ENCODE assay signal across 25 cellular contexts in genomic region chr10:48938990-48939536, GRCh38. TPM values are rescaled to one million over a fixed set of nuclear protein-coding genes. Genes with fewer than 3 reads are reported as not detected.
"Had no signal": no experiment of that assay in that cellular context is flagged by ENCODE, and none has a peak within 500 bp of the region (broad histone marks: within the 10 kb centered on the region; RNA-seq: fewer than 3 reads in every experiment).

No MANE protein-coding gene starts in this region.

- H3K27me3 ChIP-seq: adrenal gland, breast epithelium had no signal

- H3K4me1 Mint-ChIP-seq: activated naive CD8-positive, alpha-beta T cell treated with anti-CD3 and anti-CD28 coated beads, Interleukin-2, amount 10 ng/mL, durations not matched to agents 7 days and 5 days had no signal

- H3K4me3 Mint-ChIP-seq: activated naive CD8-positive, alpha-beta T cell treated with anti-CD3 and anti-CD28 coated beads, Interleukin-2, amount 10 ng/mL, durations not matched to agents 7 days and 5 days; T-helper 17 cell; WTC11 had no signal

- H3K36me3 ChIP-seq: adrenal gland, breast epithelium had no signal

- H3K36me3 Mint-ChIP-seq: activated naive CD8-positive, alpha-beta T cell treated with anti-CD3 and anti-CD28 coated beads, Interleukin-2, amount 10 ng/mL, durations not matched to agents 7 days and 5 days; WTC11 had no signal

- H3K4me1 ChIP-seq: adrenal gland, breast epithelium had no signal

- H3K27ac Mint-ChIP-seq: activated naive CD8-positive, alpha-beta T cell treated with anti-CD3 and anti-CD28 coated beads, Interleukin-2, amount 10 ng/mL, durations not matched to agents 7 days and 5 days; T-helper 17 cell; WTC11 had no signal

- H3K27ac ChIP-seq: adrenal gland, breast epithelium had no signal

- DNase-seq: activated CD4-positive, alpha-beta T cell treated with anti-CD3 and anti-CD28 coated beads for 48 hours; activated CD4-positive, alpha-beta T cell treated with anti-CD3 and anti-CD28 coated beads, Interleukin-2, amount 50 U/mL, for 4 hours; activated CD4-positive, CD25-positive, alpha-beta regulatory T cell treated with anti-CD3 and anti-CD28 coated beads, Interleukin-2, amount 50 U/mL, for 72 hours; activated naive CD4-positive, alpha-beta T cell treated with anti-CD3 and anti-CD28 coated beads, Interleukin-2, amount 50 U/mL, for 16 hours; activated naive CD8-positive, alpha-beta T cell treated with anti-CD3 and anti-CD28 coated beads, Interleukin-2, amount 10 ng/mL, durations not matched to agents 7 days and 5 days; activated T-cell treated with anti-CD3 and anti-CD28 coated beads, Interleukin-2, amount 50 U/mL, for 1 hour; aorta; caudate nucleus; Kasumi-1; KBM-7; NCI-H1417; NCI-H1930; NCI-H2107; NCI-H345; NCI-H510A; NCI-H526 treated with DMSO at 0.1 percent for 48 hours; NCI-H82; SIG-M5; T-helper 17 cell; T-helper 9 cell had no signal

- ATAC-seq: T-helper 17 cell, WTC11 had no signal

- H3K9me3 ChIP-seq: adrenal gland, breast epithelium had no signal

- H3K9me3 Mint-ChIP-seq: activated naive CD8-positive, alpha-beta T cell treated with anti-CD3 and anti-CD28 coated beads, Interleukin-2, amount 10 ng/mL, durations not matched to agents 7 days and 5 days; WTC11 had no signal

- H3K4me3 ChIP-seq: adrenal gland, breast epithelium had no signal

RNA-seq across cellular contexts. Expression of gene LRRC18, which starts 0.6 kb away (rescaled TPM):
- total RNA-seq: adrenal gland, aorta, breast epithelium, OCI-LY7, RPMI7951, T-helper 17 cell, WTC11 had no signal
- polyA plus RNA-seq: adrenal gland, aorta had no signal
